Comparison of ENCODE assay signal across 29 cellular contexts in genomic region chr2:100264651-100265050, GRCh38. TPM values are rescaled to one million over a fixed set of nuclear protein-coding genes. Genes with fewer than 3 reads are reported as not detected.
"Had no signal": no experiment of that assay in that cellular context is flagged by ENCODE, and none has a peak within 500 bp of the region (broad histone marks: within the 10 kb centered on the region; RNA-seq: fewer than 3 reads in every experiment).

No MANE protein-coding gene starts in this region.

- H3K27ac ChIP-seq: neutrophil, pancreas, prostate gland, right atrium auricular region, right lobe of liver, skin epidermis, spleen, suprapubic skin, testis, tibial artery, transverse colon, upper lobe of left lung, vagina had no signal

- H3K27me3 ChIP-seq: neutrophil, pancreas, right atrium auricular region, right lobe of liver, spleen, suprapubic skin, testis, tibial artery, transverse colon, upper lobe of left lung, vagina had no signal

- H3K4me3 ChIP-seq: pancreas, prostate gland, right atrium auricular region, right lobe of liver, skin epidermis, smooth muscle cell, spleen, suprapubic skin, testis, tibial artery, transverse colon, upper lobe of left lung, vagina had no signal

- H3K36me3 ChIP-seq: neutrophil, pancreas, prostate gland, right atrium auricular region, right lobe of liver, spleen, suprapubic skin, tibial artery, transverse colon, upper lobe of left lung, vagina had no signal

- H3K4me2 ChIP-seq: smooth muscle cell had no signal

- H3K4me1 ChIP-seq: pancreas, prostate gland, right lobe of liver, suprapubic skin, testis, tibial artery, transverse colon, upper lobe of left lung, vagina had no signal

- H3K9me3 ChIP-seq: neutrophil, pancreas, prostate gland, right atrium auricular region, right lobe of liver, spleen, suprapubic skin, testis, tibial artery, transverse colon, upper lobe of left lung, vagina had no signal

- DNase-seq: naive B cell; naive thymus-derived CD8-positive, alpha-beta T cell; nephron progenitor cell; nucleus accumbens; pancreas; retina; right lobe of liver; spleen; stimulated activated CD4-positive, alpha-beta T cell treated with anti-CD3 and anti-CD28 coated beads, Interleukin-12 subunit alpha, Interleukin-12 subunit beta, amount 100 ng/mL, for 4 hours; stimulated activated CD4-positive, alpha-beta T cell treated with anti-CD3 and anti-CD28 coated beads, Interleukin-1b, Interleukin-23, amount 100 ng/mL, for 48 hours; stimulated activated CD4-positive, alpha-beta T cell treated with anti-CD3 and anti-CD28 coated beads, Interleukin-4, amount 100 ng/mL, for 1 hour; stimulated activated CD4-positive, alpha-beta T cell treated with anti-CD3 and anti-CD28 coated beads, Interleukin-4, amount 100 ng/mL, for 4 hours; stimulated activated CD8-positive, alpha-beta memory T cell treated with anti-CD3 and anti-CD28 coated beads, Interleukin-4, amount 100 ng/mL, for 48 hours; stimulated activated naive CD4-positive, alpha-beta T cell; substantia nigra; testis; tibial artery; transverse colon; upper lobe of left lung had no signal

- ATAC-seq: naive thymus-derived CD8-positive, alpha-beta T cell; pancreas; right lobe of liver; stimulated activated memory B cell treated with anti-CD40 and anti-IgM and Interleukin-4, amounts not matched to agents 10 μg/mL and 1 μg/mL and 100 μg/mL, for 72 hours had no signal

RNA-seq across cellular contexts. Expression of gene LONRF2, which starts 57.6 kb away (rescaled TPM):
- total RNA-seq: naive thymus-derived CD8-positive, alpha-beta T cell; natural killer cell treated with Interleukin-12 subunit alpha and Interleukin-12 subunit beta and Interleukin-15 and Interleukin-18, amount 100 ng/mL, for 72 hours; pulmonary artery endothelial cell had no signal
- polyA plus RNA-seq: naive thymus-derived CD8-positive, alpha-beta T cell had no signal
